Comparison of ENCODE assay signal across 8 cellular contexts in genomic region chr11:94876645-94877445, GRCh38.
A peak's percentile ranks its signal among the peaks of the same experiment; 100 is the strongest.
DNase-seq lines count a peak whose midpoint lies in the region; ATAC-seq lines count a peak whose summit lies in the region.

No MANE protein-coding gene starts in this region.

- in situ Hi-C loops in HAP-1 (cut with MboI; ENCODE audit: low sequenced_read_pairs), result loop anchor here (25.0 kb wide), 1 partner anchor 265 kb away; no protein-coding TSS in a partner anchor

- H3K4me1 Mint-ChIP-seq in central memory CD8-positive, alpha-beta T cell, result peaks cover 17% of the 10 kb centered on the region

- peak overlapping the region; percentile 43 for H3K27ac ChIP-seq in layer of hippocampus (ENCODE audit: low read depth, low read length)

- no peaks in the 10 kb centered on the region for H3K9me3 Mint-ChIP-seq in central memory CD8-positive, alpha-beta T cell

- DNase-seq in Ammon's horn (ENCODE audit: low spot score) (peak; percentile 85), T1000 (lab: John Stamatoyannopoulos, UW) (peak; percentile 51), HAP-1 (ENCODE audit: low spot score in 2 of 2) (no peak)
- no peak for DNase-seq in central memory CD8-positive, alpha-beta T cell (ENCODE audit: low spot score in 2 of 2)
- peak; percentile 59 for DNase-seq in stimulated activated CD4-positive, alpha-beta T cell treated with anti-CD3 and anti-CD28 coated beads, Interleukin-4, amount 100 ng/mL, for 1 hour

- no peaks in the 10 kb centered on the region for H3K4me1 ChIP-seq in HAP-1

- no peak overlapping the region for H3K4me3 Mint-ChIP-seq in central memory CD8-positive, alpha-beta T cell

- ATAC-seq in GM19351 (IDR thresholded peaks at IDR 0.05; ENCODE audit: unreplicated experiment) (peak; percentile 96), HG03439 (IDR thresholded peaks at IDR 0.05; ENCODE audit: unreplicated experiment) (peak; percentile 94)
- ATAC-seq in central memory CD8-positive, alpha-beta T cell (replicated peaks; ENCODE audit: extremely low read depth, poor library complexity, severe bottlenecking), result peak; percentile 43

- H3K9me3 ChIP-seq in HAP-1, result no peaks in the 10 kb centered on the region

- H3K4me3 ChIP-seq in HAP-1, result no peak overlapping the region

- H3K27ac Mint-ChIP-seq in central memory CD8-positive, alpha-beta T cell (ENCODE audit: low read depth), result peak overlapping the region; percentile 51

- H3K36me3 ChIP-seq in HAP-1 (replicated peaks), result peaks cover 18% of the 10 kb centered on the region

- peaks cover 16% of the 10 kb centered on the region for H3K27me3 Mint-ChIP-seq in central memory CD8-positive, alpha-beta T cell

- H3K27me3 ChIP-seq in layer of hippocampus (ENCODE audit: control insufficient read depth, insufficient read depth, low read length) (no peaks in the 10 kb centered on the region), HAP-1 (ENCODE audit: low read depth) (no peaks in the 10 kb centered on the region)

- H3K36me3 Mint-ChIP-seq in central memory CD8-positive, alpha-beta T cell (ENCODE audit: insufficient read depth), result peaks cover 2% of the 10 kb centered on the region

Comparison
In these comparisons a context has a peak if more than half of its experiments do, and no peak if none do; other contexts are left out.
1. DNase-seq: peak in Ammon's horn (single experiment), T1000 (single experiment) and stimulated activated CD4-positive, alpha-beta T cell treated with anti-CD3 and anti-CD28 coated beads, Interleukin-4, amount 100 ng/mL, for 1 hour (single experiment); none in central memory CD8-positive, alpha-beta T cell (0 of 2) and HAP-1 (0 of 2).
2. ATAC-seq: peak in every context shown above with its lines; median percentile 96 in GM19351; 94 in HG03439; 43 in central memory CD8-positive, alpha-beta T cell.